8 cellular contexts compared by ENCODE assay signal in genomic region chr2:183078467-183079334, GRCh38. TPM values are rescaled to one million over a fixed set of nuclear protein-coding genes. Genes with fewer than 3 reads are reported as not detected.
DNase-seq lines count a peak whose midpoint lies in the region; ATAC-seq, FAIRE-seq and TF ChIP-seq lines count a peak whose summit lies in the region.

A gene with protein sequence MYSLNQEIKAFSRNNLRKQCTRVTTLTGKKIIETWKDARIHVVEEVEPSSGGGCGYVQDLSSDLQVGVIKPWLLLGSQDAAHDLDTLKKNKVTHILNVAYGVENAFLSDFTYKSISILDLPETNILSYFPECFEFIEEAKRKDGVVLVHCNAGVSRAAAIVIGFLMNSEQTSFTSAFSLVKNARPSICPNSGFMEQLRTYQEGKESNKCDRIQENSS (plus strand): TSS chr2:183078747. CDS start chr2:183078934, 187 bp downstream.

- H3K4me1 ChIP-seq in upper lobe of right lung = peaks cover 5% of the 10 kb centered on the region

- H3K27me3 ChIP-seq in upper lobe of right lung = no peaks in the 10 kb centered on the region

- peak; percentile 89 for ATAC-seq in HG02763 (IDR thresholded peaks at IDR 0.05; ENCODE audit: unreplicated experiment)
- ATAC-seq in left cardiac atrium = peak; percentile 95 to 96
- ATAC-seq in upper lobe of right lung = peak; percentile 97

- peak within 1 kb of the TSS; percentile 76 for H3K4me3 ChIP-seq in upper lobe of right lung

- peak; percentile 68 for TF ChIP-seq POLR2A in GM12892 (IDR thresholded peaks at IDR 0.05; ENCODE audit: low read depth, low read length)

- intact Hi-C loops in left cardiac atrium (cut with DNase I) = loop anchor here in 1 of 2 donors (2.0 kb wide), 1 partner anchor 40 kb away; the partner anchor contains the start of gene NCKAP1
- intact Hi-C loops in posterior vena cava (cut with DNase I) = no loop called here
- intact Hi-C loops in upper lobe of right lung (cut with DNase I) = no loop called here

- peak; percentile 34 for DNase-seq in GM12892 (ENCODE audit: insufficient read length)
- DNase-seq in NCI-H1417 (lab: John Stamatoyannopoulos, UW) = peak; percentile 95 to 99 (median 96)
- peak; percentile 97 for DNase-seq in SW480 (ENCODE audit: low spot score)
- DNase-seq in amniotic stem cell (lab: John Stamatoyannopoulos, UW) = peak; percentile 64
- DNase-seq in left cardiac atrium = peak; percentile 71
- peak; percentile 83 for DNase-seq in posterior vena cava (ENCODE audit: low spot score)
- peak; percentile 81 for DNase-seq in upper lobe of right lung

- H3K9me3 ChIP-seq in upper lobe of right lung = no peaks in the 10 kb centered on the region

- H3K36me3 ChIP-seq in upper lobe of right lung = no peaks in the 10 kb centered on the region

- peak; percentile 97 for FAIRE-seq in GM12892 (lab: Jason Lieb, UNC)

- peak within 1 kb of the TSS; percentile 78 for H3K27ac ChIP-seq in upper lobe of right lung

- no peak for TF ChIP-seq CTCF in upper lobe of right lung (IDR thresholded peaks at IDR 0.05)

RNA-seq across cellular contexts. Expression of the gene that starts here (rescaled TPM):
- 2.0 TPM for polyA plus RNA-seq in GM12892 (2012; ENCODE audit: missing spikeins)
- total RNA-seq in left cardiac atrium (10 to 100 TPM in 1 of 2 donors, 1 to 10 TPM in 1; 5.9 to 10.5 TPM), posterior vena cava (1 to 10 TPM; 5.7 to 9.1 TPM), upper lobe of right lung (3.0 TPM)

Comparison
In these comparisons a context has a peak if more than half of its experiments do, and no peak if none do; other contexts are left out.
1. Peak in every context shown above with its lines: DNase-seq, ATAC-seq, H3K4me3 ChIP-seq and H3K27ac ChIP-seq.
2. DNase-seq: peak in every context shown above with its lines; median percentile 97 in SW480; 96 in NCI-H1417; 83 in posterior vena cava; 81 in upper lobe of right lung; 71 in left cardiac atrium; 64 in amniotic stem cell; 34 in GM12892.